In genomic region chr7:120949393-120949799, GRCh38 we compare ENCODE assay signal across 9 cellular contexts. TPM values are rescaled to one million over a fixed set of nuclear protein-coding genes. Genes with fewer than 3 reads are reported as not detected.
DNase-seq lines count a peak whose midpoint lies in the region; ATAC-seq lines count a peak whose summit lies in the region.
"Had no signal": no experiment of that assay in that cellular context is flagged by ENCODE, and none has a peak within 500 bp of the region (broad histone marks: within the 10 kb centered on the region; RNA-seq: fewer than 3 reads in every experiment).

No MANE protein-coding gene starts in this region.

- H3K36me3 ChIP-seq in iPS-15b (ENCODE audit: control insufficient read depth, insufficient read depth, low read length) (no peaks in the 10 kb centered on the region), stomach smooth muscle (ENCODE audit: control insufficient read depth in 2 of 2, insufficient read depth in 2 of 2, low read length in 2 of 2) (peaks cover 3% of the 10 kb centered on the region in 2 donors)
- H3K36me3 ChIP-seq: prostate gland had no signal

- no peak overlapping the region for H3K9ac ChIP-seq in iPS-15b (ENCODE audit: low read depth, low read length)
- peak overlapping the region in 1 of 2 donors; percentile 68 for H3K9ac ChIP-seq in stomach smooth muscle (ENCODE audit: low read length in 2 of 2)

- H3K27me3 Mint-ChIP-seq in activated T-cell treated with anti-CD3 and anti-CD28 coated beads, Interleukin-2, amount 50 U/mL, for 24 hours: peaks cover 22% of the 10 kb centered on the region
- H3K27me3 Mint-ChIP-seq in T-cell: peaks cover 12 to 14% of the 10 kb centered on the region in 2 donors

- peak overlapping the region; percentile 81 for H3K4me3 ChIP-seq in iPS-15b (ENCODE audit: low read depth, low read length)
- H3K4me3 ChIP-seq in stomach smooth muscle (ENCODE audit: low read length in 2 of 2): peak overlapping the region; percentile 92 to 95

- H3K27ac ChIP-seq in stomach smooth muscle (ENCODE audit: low read length): no peak overlapping the region

- no peaks in the 10 kb centered on the region for H3K9me3 Mint-ChIP-seq in activated T-cell treated with anti-CD3 and anti-CD28 coated beads, Interleukin-2, amount 50 U/mL, for 24 hours
- no peaks in the 10 kb centered on the region for H3K9me3 Mint-ChIP-seq in T-cell

- POLR2A ChIA-PET in T-cell (lab: Charles Lee): no interaction called here

- ATAC-seq in T-cell (replicated peaks in 1 of 4): no peak
- no peak for ATAC-seq in GM18519 (IDR thresholded peaks at IDR 0.05; ENCODE audit: low FRiP score, unreplicated experiment)

- CTCF ChIA-PET in T-cell (lab: Charles Lee): no interaction called here

- no peaks in the 10 kb centered on the region for H3K4me1 ChIP-seq in iPS-15b (ENCODE audit: control insufficient read depth, insufficient read depth, low read length)
- peaks cover 5% of the 10 kb centered on the region for H3K4me1 ChIP-seq in stomach smooth muscle (ENCODE audit: control insufficient read depth, insufficient read depth, low read length)
- H3K4me1 ChIP-seq: prostate gland had no signal

- DNase-seq in activated T-cell treated with anti-CD3 and anti-CD28 coated beads, Interleukin-2, amount 50 U/mL, for 24 hours: no peak
- no peak for DNase-seq in activated T-cell treated with anti-CD3 and anti-CD28 coated beads, Interleukin-2, amount 50 U/mL, for 1 hour
- DNase-seq in T-cell (no peak), NCI-H510A treated with DMSO at 0.1 percent for 48 hours (lab: John Stamatoyannopoulos, UW) (no peak), D341Med (ENCODE audit: low spot score) (no peak)

- peaks cover 30% of the 10 kb centered on the region for H3K36me3 Mint-ChIP-seq in activated T-cell treated with anti-CD3 and anti-CD28 coated beads, Interleukin-2, amount 50 U/mL, for 24 hours (ENCODE audit: low read depth)
- H3K36me3 Mint-ChIP-seq in T-cell: peaks cover 6% of the 10 kb centered on the region

- H3K27me3 ChIP-seq in iPS-15b (ENCODE audit: control insufficient read depth, insufficient read depth, low read length) (no peaks in the 10 kb centered on the region), stomach smooth muscle (ENCODE audit: control insufficient read depth in 1 of 2, insufficient read depth in 2 of 2, low read length in 2 of 2) (no peaks in the 10 kb centered on the region)

- peak overlapping the region; percentile 10 for H3K27ac Mint-ChIP-seq in activated T-cell treated with anti-CD3 and anti-CD28 coated beads, Interleukin-2, amount 50 U/mL, for 24 hours
- peak overlapping the region in 1 of 2 donors; percentile 49 for H3K27ac Mint-ChIP-seq in T-cell

- peaks cover 21% of the 10 kb centered on the region for H3K4me1 Mint-ChIP-seq in activated T-cell treated with anti-CD3 and anti-CD28 coated beads, Interleukin-2, amount 50 U/mL, for 24 hours (ENCODE audit: low read depth)
- peaks cover 22 to 30% (median 26%) of the 10 kb centered on the region in 3 donors for H3K4me1 Mint-ChIP-seq in T-cell

- H3K9me3 ChIP-seq in iPS-15b (ENCODE audit: control insufficient read depth, insufficient read depth, low read length) (no peaks in the 10 kb centered on the region), stomach smooth muscle (ENCODE audit: control insufficient read depth in 2 of 2, low read length in 2 of 2) (no peaks in the 10 kb centered on the region)
- H3K9me3 ChIP-seq: prostate gland had no signal

- peak overlapping the region; percentile 95 for H3K4me3 Mint-ChIP-seq in activated T-cell treated with anti-CD3 and anti-CD28 coated beads, Interleukin-2, amount 50 U/mL, for 24 hours
- H3K4me3 Mint-ChIP-seq in T-cell: peak overlapping the region; percentile 94 to 96 (median 95)

RNA-seq across cellular contexts. Expression of gene ING3, which starts 1.2 kb away (rescaled TPM):
- total RNA-seq in T-cell: 10 to 100 TPM; 20.6 to 32.3 (median 25.6) TPM

RNA-seq across cellular contexts. Expression of gene CPED1, which starts 39.1 kb away (rescaled TPM):
- total RNA-seq in T-cell: 1 to 10 TPM in 1 of 5 donors, under 1 TPM in 2, not detected in 2; 0.73 to 1.4 (median 0.96) TPM
